Comparison of ENCODE assay signal across 17 cellular contexts in genomic region chr4:173057906-173058305, GRCh38.
DNase-seq lines count a peak whose midpoint lies in the region; ATAC-seq and TF ChIP-seq lines count a peak whose summit lies in the region.
"Had no signal": no experiment of that assay in that cellular context is flagged by ENCODE, and none has a peak within 500 bp of the region (broad histone marks: within the 10 kb centered on the region; RNA-seq: fewer than 3 reads in every experiment).

No MANE protein-coding gene starts in this region.

- H3K27ac Mint-ChIP-seq in type B pancreatic cell: no peak overlapping the region
- H3K27ac Mint-ChIP-seq: activated naive CD4-positive, alpha-beta T cell treated with anti-CD3 and anti-CD28 coated beads for 36 hours; B cell; naive thymus-derived CD8-positive, alpha-beta T cell had no signal

- H3K9me3 Mint-ChIP-seq in type B pancreatic cell: no peaks in the 10 kb centered on the region
- H3K9me3 Mint-ChIP-seq: activated naive CD4-positive, alpha-beta T cell treated with anti-CD3 and anti-CD28 coated beads for 36 hours had no signal

- H2AFZ ChIP-seq in ACC112 (ENCODE audit: low read length, unreplicated experiment): peak overlapping the region; percentile 4

- no peaks in the 10 kb centered on the region for H3K79me2 ChIP-seq in ACC112 (ENCODE audit: control insufficient read depth, insufficient read depth, low read length, unreplicated experiment)

- ATAC-seq in HG02759 (IDR thresholded peaks at IDR 0.05; ENCODE audit: unreplicated experiment) (no peak), GM19455 (IDR thresholded peaks at IDR 0.05; ENCODE audit: unreplicated experiment) (no peak), GM18858 (IDR thresholded peaks at IDR 0.05; ENCODE audit: unreplicated experiment) (no peak)
- ATAC-seq: naive thymus-derived CD8-positive, alpha-beta T cell; upper lobe of right lung had no signal

- H3K27me3 Mint-ChIP-seq in type B pancreatic cell: no peaks in the 10 kb centered on the region

- TF ChIP-seq CTCF in type B pancreatic cell (conservative IDR thresholded peaks at IDR 0.05): no peak

- peak; percentile 27 for DNase-seq in H4 (ENCODE audit: low spot score)
- DNase-seq in RPMI7951 (ENCODE audit: low read depth): peak; percentile 24
- peak; percentile 29 for DNase-seq in glomerular visceral epithelial cell (ENCODE audit: extremely low spot score)
- DNase-seq in type B pancreatic cell (ENCODE audit: extremely low spot score, unreplicated experiment): no peak
- DNase-seq: activated naive CD4-positive, alpha-beta T cell treated with anti-CD3 and anti-CD28 coated beads for 36 hours; caudate nucleus; DMS79; heart left ventricle; left cardiac atrium; naive thymus-derived CD8-positive, alpha-beta T cell; upper lobe of right lung had no signal

- H3K27me3 ChIP-seq in ACC112 (ENCODE audit: insufficient read depth, low read length): no peaks in the 10 kb centered on the region
- H3K27me3 ChIP-seq: heart left ventricle, upper lobe of right lung had no signal

- H3K4me1 ChIP-seq in ACC112 (ENCODE audit: control insufficient read depth, insufficient read depth, low read length, unreplicated experiment): peaks cover 11% of the 10 kb centered on the region
- H3K4me1 ChIP-seq: prostate gland, upper lobe of right lung had no signal

- peaks cover 12% of the 10 kb centered on the region for H3K4me1 Mint-ChIP-seq in type B pancreatic cell (ENCODE audit: unreplicated experiment)
- H3K4me1 Mint-ChIP-seq: B cell; naive thymus-derived CD8-positive, alpha-beta T cell had no signal

- H3K36me3 ChIP-seq in ACC112 (ENCODE audit: insufficient read depth, low read length): no peaks in the 10 kb centered on the region
- H3K36me3 ChIP-seq: heart left ventricle, prostate gland, upper lobe of right lung had no signal

- no peaks in the 10 kb centered on the region for H3K36me3 Mint-ChIP-seq in type B pancreatic cell
- H3K36me3 Mint-ChIP-seq: naive thymus-derived CD8-positive, alpha-beta T cell had no signal

- peak overlapping the region; percentile 3; the same call in 1 of the 2 replicates for H3K27ac ChIP-seq in ACC112 (ENCODE audit: low read depth, low read length)
- H3K27ac ChIP-seq: prostate gland, upper lobe of right lung had no signal

- H3K4me3 ChIP-seq in ACC112 (ENCODE audit: low read depth, low read length): peak overlapping the region; percentile 16; the same call in 1 of the 2 replicates
- H3K4me3 ChIP-seq: heart left ventricle, prostate gland, upper lobe of right lung had no signal

- no peak overlapping the region for H3K4me3 Mint-ChIP-seq in type B pancreatic cell
- H3K4me3 Mint-ChIP-seq: activated naive CD4-positive, alpha-beta T cell treated with anti-CD3 and anti-CD28 coated beads for 36 hours; B cell; naive thymus-derived CD8-positive, alpha-beta T cell had no signal
